Comparison of ENCODE assay signal across 26 cellular contexts in genomic region chr2:29033656-29034055, GRCh38. TPM values are rescaled to one million over a fixed set of nuclear protein-coding genes. Genes with fewer than 3 reads are reported as not detected.
DNase-seq lines count a peak whose midpoint lies in the region; ATAC-seq, FAIRE-seq and TF ChIP-seq lines count a peak whose summit lies in the region.
"Had no signal": no experiment of that assay in that cellular context is flagged by ENCODE, and none has a peak within 500 bp of the region (broad histone marks: within the 10 kb centered on the region; RNA-seq: fewer than 3 reads in every experiment).

No MANE protein-coding gene starts in this region.

- H3K9me3 Mint-ChIP-seq in HFFc6 (no peaks in the 10 kb centered on the region), type B pancreatic cell (no peaks in the 10 kb centered on the region), GM23338 (0 out of 3 replicates have a peak, but pooled peaks cover 3% of the 10 kb centered on the region)
- H3K9me3 Mint-ChIP-seq: activated CD4-positive, alpha-beta memory T cell treated with anti-CD3 and anti-CD28 coated beads, Interleukin-2, amount 10 ng/mL, durations not matched to agents 7 days and 5 days; activated naive CD4-positive, alpha-beta T cell treated with anti-CD3 and anti-CD28 coated beads, Interleukin-2, amount 50 U/mL, for 72 hours; natural killer cell had no signal

- peaks cover 20% of the 10 kb centered on the region for H3K4me1 Mint-ChIP-seq in HFFc6 (ENCODE audit: low read depth)
- no peaks in the 10 kb centered on the region for H3K4me1 Mint-ChIP-seq in type B pancreatic cell (ENCODE audit: unreplicated experiment)
- peaks cover 10% of the 10 kb centered on the region for H3K4me1 Mint-ChIP-seq in GM23338

- H3F3A ChIP-seq in GM23338 (replicated peaks; ENCODE audit: low read depth) = no peaks in the 10 kb centered on the region

- H2AFZ ChIP-seq in keratinocyte (ENCODE audit: control insufficient read depth, low read length) (no peak overlapping the region), GM23338 (no peak overlapping the region)

- ATAC-seq in RWPE2 (ENCODE audit: low read depth) (no peak), GM23338 (no peak)
- ATAC-seq: activated naive CD4-positive, alpha-beta T cell treated with anti-CD3 and anti-CD28 coated beads, Interleukin-2, amount 50 U/mL, for 72 hours; natural killer cell; T-helper 17 cell had no signal

- FAIRE-seq in keratinocyte (lab: Jason Lieb, UNC) = no peak
- FAIRE-seq: frontal cortex, GM12892 had no signal

- H3K79me2 ChIP-seq in keratinocyte (ENCODE audit: control insufficient read depth, insufficient read depth, low read length) (no peaks in the 10 kb centered on the region), GM23338 (replicated peaks; ENCODE audit: insufficient read depth) (no peaks in the 10 kb centered on the region)

- H3K36me3 ChIP-seq in RWPE2 (ENCODE audit: low read depth) (no peaks in the 10 kb centered on the region), keratinocyte (ENCODE audit: control insufficient read depth in 2 of 2, extremely low read depth in 1 of 2, insufficient read depth in 2 of 2, low read length in 2 of 2) (no peaks in the 10 kb centered on the region), GM23338 (ENCODE audit: insufficient read depth) (no peaks in the 10 kb centered on the region)

- DNase-seq in HFFc6 (no peak), RWPE2 (ENCODE audit: low spot score) (no peak), keratinocyte (ENCODE audit: low read depth, low spot score) (no peak), type B pancreatic cell (ENCODE audit: extremely low spot score, unreplicated experiment) (no peak), GM13976 (ENCODE audit: low spot score) (no peak), GM23338 (ENCODE audit: low spot score) (no peak), MV-4-11 (lab: John Stamatoyannopoulos, UW) (no peak)
- DNase-seq: activated CD4-positive, alpha-beta memory T cell treated with anti-CD3 and anti-CD28 coated beads, Interleukin-2, amount 10 ng/mL, durations not matched to agents 7 days and 5 days; activated CD4-positive, alpha-beta T cell treated with anti-CD3 and anti-CD28 coated beads for 1 hour; anterior cingulate cortex; natural killer cell; NCI-H1105; NCI-H2029; NCI-H2227 treated with DMSO at 0.1 percent for 48 hours; NCI-H526 treated with DMSO at 0.1 percent for 48 hours; retina; stimulated activated CD4-positive, alpha-beta T cell treated with anti-CD3 and anti-CD28 coated beads, Interleukin-2, amount 100 ng/mL, for 48 hours; T-helper 17 cell had no signal

- no peaks in the 10 kb centered on the region for H3K9me1 ChIP-seq in keratinocyte (ENCODE audit: control insufficient read depth, extremely low read depth, insufficient read depth, low read length)

- H3K4me3 Mint-ChIP-seq in HFFc6 (peak overlapping the region; percentile 6; the same call in 1 of the 2 replicates), type B pancreatic cell (no peak overlapping the region), GM23338 (no peak overlapping the region)
- H3K4me3 Mint-ChIP-seq: activated CD4-positive, alpha-beta memory T cell treated with anti-CD3 and anti-CD28 coated beads, Interleukin-2, amount 10 ng/mL, durations not matched to agents 7 days and 5 days; CD14-positive monocyte; T-helper 17 cell had no signal

- no peaks in the 10 kb centered on the region for H4K20me1 ChIP-seq in keratinocyte (ENCODE audit: control insufficient read depth, extremely low read depth, insufficient read depth, low read length)
- no peaks in the 10 kb centered on the region for H4K20me1 ChIP-seq in GM23338 (replicated peaks; ENCODE audit: insufficient read depth)

- H3K27ac ChIP-seq in RWPE2 (ENCODE audit: poor library complexity, severe bottlenecking) (peak overlapping the region; percentile 30), keratinocyte (ENCODE audit: control insufficient read depth, insufficient read depth, low read length) (no peak overlapping the region), GM23338 (ENCODE audit: low read depth) (no peak overlapping the region)
- H3K27ac ChIP-seq: coronary artery, esophagus muscularis mucosa had no signal

- dilution Hi-C loops in keratinocyte (cut with MboI; ENCODE audit: extremely low pct_ligation_motif_present, low sequenced_read_pairs) = no loop called here

- H3K27ac Mint-ChIP-seq in HFFc6 (peak overlapping the region; percentile 51), type B pancreatic cell (peak overlapping the region; percentile 67), GM23338 (no peak overlapping the region; the same call in 1 of the 2 replicates)

- H3K9me3 ChIP-seq in RWPE2 (ENCODE audit: severe bottlenecking) = no peaks in the 10 kb centered on the region
- H3K9me3 ChIP-seq in keratinocyte (ENCODE audit: control insufficient read depth, low read depth, low read length) = no peaks in the 10 kb centered on the region
- H3K9me3 ChIP-seq: esophagus muscularis mucosa had no signal

- H3K36me3 Mint-ChIP-seq in HFFc6 (ENCODE audit: low read depth) (no peaks in the 10 kb centered on the region), type B pancreatic cell (no peaks in the 10 kb centered on the region), GM23338 (ENCODE audit: low read depth) (peaks cover 4% of the 10 kb centered on the region; the same call in 1 of the 3 replicates)
- H3K36me3 Mint-ChIP-seq: activated naive CD4-positive, alpha-beta T cell treated with anti-CD3 and anti-CD28 coated beads, Interleukin-2, amount 50 U/mL, for 72 hours; CD14-positive monocyte had no signal

- TF ChIP-seq CTCF in HFFc6 (IDR thresholded peaks at IDR 0.05) (no peak), RWPE2 (IDR thresholded peaks at IDR 0.05; ENCODE audit: poor library complexity, severe bottlenecking) (no peak), keratinocyte (optimal IDR thresholded peaks at IDR 0.05 in 1 of 3, IDR thresholded peaks at IDR 0.05 in 1 of 3, conservative IDR thresholded peaks at IDR 0.05 in 1 of 3; ENCODE audit: extremely low read depth in 1 of 3, insufficient read depth in 2 of 3, low read length in 3 of 3) (no peak), type B pancreatic cell (conservative IDR thresholded peaks at IDR 0.05) (no peak), GM13976 (IDR thresholded peaks at IDR 0.05; ENCODE audit: borderline replicate concordance, control extremely low read depth, extremely low read depth, insufficient read depth, missing control alignments) (no peak), GM23338 (conservative IDR thresholded peaks at IDR 0.05; ENCODE audit: low read depth in 2 of 2) (no peak)

- H3K27me3 ChIP-seq in RWPE2 (ENCODE audit: insufficient read depth, poor library complexity, severe bottlenecking) (no peaks in the 10 kb centered on the region), keratinocyte (ENCODE audit: control insufficient read depth, extremely low read depth, insufficient read depth, low read length) (no peaks in the 10 kb centered on the region), GM23338 (ENCODE audit: insufficient read depth) (no peaks in the 10 kb centered on the region)
- H3K27me3 ChIP-seq: esophagus muscularis mucosa had no signal

- H3K9me2 ChIP-seq in GM23338 (ENCODE audit: insufficient read depth) = peaks cover 14% of the 10 kb centered on the region; the same call in 1 of the 2 replicates

- peaks cover 10% of the 10 kb centered on the region for H3K27me3 Mint-ChIP-seq in HFFc6 (ENCODE audit: insufficient read depth)
- peaks cover 7% of the 10 kb centered on the region for H3K27me3 Mint-ChIP-seq in type B pancreatic cell
- peaks cover 12% of the 10 kb centered on the region for H3K27me3 Mint-ChIP-seq in GM23338 (ENCODE audit: insufficient read depth, low read depth, poor library complexity)
- H3K27me3 Mint-ChIP-seq: activated CD4-positive, alpha-beta memory T cell treated with anti-CD3 and anti-CD28 coated beads, Interleukin-2, amount 10 ng/mL, durations not matched to agents 7 days and 5 days; T-helper 17 cell had no signal

- H3K4me2 ChIP-seq in keratinocyte (ENCODE audit: control insufficient read depth, extremely low read depth, insufficient read depth, low read depth, low read length) (peak overlapping the region; percentile 24), GM23338 (no peak overlapping the region)

- H3K9ac ChIP-seq in keratinocyte (ENCODE audit: control insufficient read depth, extremely low read depth, insufficient read depth, low read length) = no peak overlapping the region

- in situ Hi-C loops in GM13976 (cut with MboI; ENCODE audit: low sequenced_read_pairs, unreplicated experiment) = no loop called here

- H3K4me3 ChIP-seq in RWPE2 (ENCODE audit: severe bottlenecking) (no peak overlapping the region), keratinocyte (ENCODE audit: control insufficient read depth in 2 of 3, extremely low read depth in 1 of 3, insufficient read depth in 2 of 3, low read depth in 1 of 3, low read length in 3 of 3) (no peak overlapping the region), GM23338 (no peak overlapping the region)
- H3K4me3 ChIP-seq: coronary artery, esophagus muscularis mucosa had no signal

- H3K4me1 ChIP-seq in RWPE2 (ENCODE audit: insufficient read depth, poor library complexity, severe bottlenecking) = peaks cover 14% of the 10 kb centered on the region
- H3K4me1 ChIP-seq in keratinocyte (ENCODE audit: control insufficient read depth, extremely low read depth, insufficient read depth, low read length) = peaks cover 13% of the 10 kb centered on the region
- 0 out of 2 replicates have a peak, but pooled peaks cover 8% of the 10 kb centered on the region for H3K4me1 ChIP-seq in GM23338 (ENCODE audit: insufficient read depth)

RNA-seq across cellular contexts. Expression of gene PCARE, which starts 40.7 kb away (rescaled TPM):
- total RNA-seq in HFFc6 (2021; fragmentation: NEBNext Ultra II Directional; extraction: Animal tissue kit (Norgen Biotek cat#: 25700)) = not detected
- polyA plus RNA-seq in keratinocyte = 0.01 TPM in 1 of 3 replicates, not detected in the others
- not detected for polyA plus RNA-seq in keratinocyte (2011; ENCODE audit: low read depth)
- polyA plus RNA-seq in keratinocyte (2011; cell fraction: cytosol; rRNA removed) = not detected in 2 replicates
- polyA plus RNA-seq in keratinocyte (2011; cell fraction: nucleus; rRNA removed) = not detected in 2 replicates
- not detected in 2 replicates for polyA plus RNA-seq in keratinocyte (2012; ENCODE audit: low replicate concordance)
- polyA minus RNA-seq in keratinocyte = not detected in 3 replicates
- not detected for polyA minus RNA-seq in keratinocyte (2011; cell fraction: cytosol; rRNA and poly(A)+ RNA removed)
- not detected in 2 replicates for polyA minus RNA-seq in keratinocyte (2011; cell fraction: nucleus; rRNA and poly(A)+ RNA removed)
- not detected in 2 replicates for total RNA-seq in type B pancreatic cell (ENCODE audit: low replicate concordance)
- not detected in 2 replicates for total RNA-seq in GM23338 (2014; rRNA removed; shearing (Covaris generic))
- polyA plus RNA-seq in GM23338 (2016; fragmentation: Nextera tagmentation; extraction: Ambion mirVana) = not detected in 2 replicates
- total RNA-seq: activated CD4-positive, alpha-beta memory T cell treated with anti-CD3 and anti-CD28 coated beads, Interleukin-2, amount 10 ng/mL, durations not matched to agents 7 days and 5 days; activated naive CD4-positive, alpha-beta T cell treated with anti-CD3 and anti-CD28 coated beads, Interleukin-2, amount 50 U/mL, for 72 hours; esophagus muscularis mucosa; frontal cortex; H4; natural killer cell; osteocyte; T-helper 17 cell had no signal
- polyA plus RNA-seq: CD14-positive monocyte had no signal

RNA-seq across cellular contexts. Expression of gene TOGARAM2, which starts 52.6 kb away (rescaled TPM):
- not detected for total RNA-seq in HFFc6 (2021; fragmentation: NEBNext Ultra II Directional; extraction: Animal tissue kit (Norgen Biotek cat#: 25700))
- polyA plus RNA-seq in keratinocyte (0.10 to 0.15 TPM in 2 of 3 replicates, not detected in the other), GM23338 (2016; fragmentation: Nextera tagmentation; extraction: Ambion mirVana) (1.8 and 2.4 TPM in 2 replicates)
- polyA plus RNA-seq in keratinocyte (2011; ENCODE audit: low read depth) = not detected
- 0.08 TPM in 1 of 2 replicates, not detected in the other for polyA plus RNA-seq in keratinocyte (2011; cell fraction: cytosol; rRNA removed)
- polyA plus RNA-seq in keratinocyte (2011; cell fraction: nucleus; rRNA removed) = 0.16 and 0.28 TPM in 2 replicates
- polyA plus RNA-seq in keratinocyte (2012; ENCODE audit: low replicate concordance) = 0.10 TPM in 1 of 2 replicates, not detected in the other
- polyA minus RNA-seq in keratinocyte = 0.03 to 0.86 TPM in 2 of 3 replicates, not detected in the other
- not detected for polyA minus RNA-seq in keratinocyte (2011; cell fraction: cytosol; rRNA and poly(A)+ RNA removed)
- polyA minus RNA-seq in keratinocyte (2011; cell fraction: nucleus; rRNA and poly(A)+ RNA removed) = 0.74 TPM in 1 of 2 replicates, not detected in the other
- 1.6 and 3.6 TPM in 2 replicates for total RNA-seq in type B pancreatic cell (ENCODE audit: low replicate concordance)
- total RNA-seq in GM23338 (2014; rRNA removed; shearing (Covaris generic)) = 0.47 and 1.8 TPM in 2 replicates
- total RNA-seq: osteocyte had no signal
